In the genomic region with DNA sequence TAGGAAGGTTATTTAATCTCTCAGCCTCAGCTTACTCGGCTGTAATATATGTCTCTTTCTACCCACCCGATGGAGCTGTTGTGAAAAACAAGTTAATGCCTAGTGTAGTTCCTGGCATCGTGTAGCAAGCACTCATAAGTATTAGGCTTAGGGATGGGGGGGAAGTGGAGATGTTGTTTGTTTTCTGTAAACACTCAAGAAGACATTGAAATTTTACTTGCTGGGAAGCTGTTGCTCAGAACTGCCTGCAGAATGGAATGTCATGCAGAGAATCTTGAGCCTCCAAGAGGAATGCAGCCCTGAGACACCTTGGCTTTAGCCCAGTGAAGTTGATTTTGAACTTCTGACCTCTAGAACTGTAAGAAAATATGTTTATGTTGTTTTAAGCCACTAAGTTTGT, we compare ENCODE assay signal across 15 cellular contexts. TPM values are rescaled to one million over a fixed set of nuclear protein-coding genes. Genes with fewer than 3 reads are reported as not detected.
DNase-seq lines count a peak whose midpoint lies in the region; ATAC-seq and TF ChIP-seq lines count a peak whose summit lies in the region.
"Had no signal": no experiment of that assay in that cellular context is flagged by ENCODE, and none has a peak within 500 bp of the region (broad histone marks: within the 10 kb centered on the region; RNA-seq: fewer than 3 reads in every experiment).

No MANE protein-coding gene starts in this region.

- ATAC-seq in Right ventricle myocardium superior (ENCODE audit: poor library complexity), result peak; percentile 25
- peak; percentile 67 for ATAC-seq in upper lobe of right lung
- ATAC-seq in activated CD4-positive, CD25-positive, alpha-beta regulatory T cell treated with anti-CD3 and anti-CD28 coated beads, Interleukin-2, amount 50 U/mL, for 24 hours, result no peak
- ATAC-seq: GM12878 had no signal

- BruUV-seq in PC-9 (replicated peaks; lab: Mats Ljungman, UMichigan), result no TSS peak

- CTCF ChIA-PET in PC-9 (lab: Charles Lee), result no interaction called here

- 0 out of 2 replicates have a peak, but pooled peaks cover 15% of the 10 kb centered on the region for H3F3A ChIP-seq in PC-9 (ENCODE audit: insufficient read depth, low read depth)

- peak overlapping the region; percentile 29 for H3K4me2 ChIP-seq in PC-9
- H3K4me2 ChIP-seq in hepatocyte, result no peak overlapping the region

- no peaks in the 10 kb centered on the region for H3K79me2 ChIP-seq in PC-9 (ENCODE audit: low read depth)
- no peaks in the 10 kb centered on the region for H3K79me2 ChIP-seq in hepatocyte
- H3K79me2 ChIP-seq: parathyroid adenoma had no signal

- no peak overlapping the region for H3K27ac ChIP-seq in right atrium auricular region
- H3K27ac ChIP-seq in PC-9, result peak overlapping the region; percentile 33; the same call in 1 of the 2 replicates
- no peak overlapping the region for H3K27ac ChIP-seq in hepatocyte
- H3K27ac ChIP-seq in upper lobe of right lung, result no peak overlapping the region
- no peak overlapping the region for H3K27ac ChIP-seq in coronary artery
- H3K27ac ChIP-seq: parathyroid adenoma had no signal

- POLR2A ChIA-PET in PC-9 (lab: Charles Lee; ENCODE audit: unreplicated experiment), result interaction anchor here (0.6 kb wide), 2 partner anchors 38 to 194 kb away, joined by 3 to 5 read pairs; no protein-coding TSS in a partner anchor

- H3K4me3 ChIP-seq in right atrium auricular region (no peak overlapping the region), PC-9 (no peak overlapping the region), hepatocyte (no peak overlapping the region), upper lobe of right lung (no peak overlapping the region), coronary artery (no peak overlapping the region)
- H3K4me3 ChIP-seq: GM12878 had no signal

- no peaks in the 10 kb centered on the region for H4K20me1 ChIP-seq in PC-9 (ENCODE audit: insufficient read depth)
- no peaks in the 10 kb centered on the region for H4K20me1 ChIP-seq in hepatocyte (ENCODE audit: insufficient read depth, poor library complexity, severe bottlenecking)

- no peak for DNase-seq in Right ventricle myocardium superior
- DNase-seq in right atrium auricular region (ENCODE audit: low spot score), result no peak
- DNase-seq in PC-9, result peak; percentile 56 to 83
- DNase-seq in hepatocyte (ENCODE audit: low spot score), result peak; percentile 48
- DNase-seq in upper lobe of right lung, result no peak
- DNase-seq in UCSD-AML1 (lab: John Stamatoyannopoulos, UW; ENCODE audit: unreplicated experiment), result no peak
- no peak for DNase-seq in coronary artery (ENCODE audit: low spot score)
- DNase-seq: activated CD4-positive, alpha-beta T cell treated with anti-CD3 and anti-CD28 coated beads for 4 hours; activated T-cell treated with anti-CD3 and anti-CD28 coated beads, Interleukin-2, amount 50 U/mL, for 1 hour; cortex of kidney; midbrain; NCI-H446 treated with DMSO at 0.1 percent for 48 hours had no signal

- H3K4me1 ChIP-seq in right atrium auricular region, result peaks cover 0 to 10% of the 10 kb centered on the region in 2 donors
- H3K4me1 ChIP-seq in PC-9 (replicated peaks; ENCODE audit: insufficient read depth), result peaks cover 38% of the 10 kb centered on the region
- H3K4me1 ChIP-seq in hepatocyte (ENCODE audit: insufficient read depth), result no peaks in the 10 kb centered on the region
- no peaks in the 10 kb centered on the region for H3K4me1 ChIP-seq in upper lobe of right lung
- H3K4me1 ChIP-seq: parathyroid adenoma had no signal

- H3K9me2 ChIP-seq in PC-9 (ENCODE audit: insufficient read depth) (no peaks in the 10 kb centered on the region), hepatocyte (replicated peaks; ENCODE audit: insufficient read depth) (no peaks in the 10 kb centered on the region)

- intact Hi-C loops in Right ventricle myocardium superior (cut with DNase I), result no loop called here
- intact Hi-C loops in PC-9 (cut with micrococcal nuclease; ENCODE audit: unreplicated experiment), result loop anchor here (5.0 kb wide), 1 partner anchor 85 kb away; no protein-coding TSS in a partner anchor
- intact Hi-C loops in upper lobe of right lung (cut with DNase I), result no loop called here

- no peaks in the 10 kb centered on the region for H3K27me3 ChIP-seq in right atrium auricular region
- no peaks in the 10 kb centered on the region for H3K27me3 ChIP-seq in PC-9 (ENCODE audit: insufficient read depth, low read depth)
- no peaks in the 10 kb centered on the region for H3K27me3 ChIP-seq in hepatocyte
- H3K27me3 ChIP-seq in upper lobe of right lung, result no peaks in the 10 kb centered on the region

- TF ChIP-seq CTCF in right atrium auricular region (IDR thresholded peaks at IDR 0.05) (no peak), PC-9 (conservative IDR thresholded peaks at IDR 0.05) (no peak), hepatocyte (IDR thresholded peaks at IDR 0.05; ENCODE audit: poor library complexity) (no peak), upper lobe of right lung (IDR thresholded peaks at IDR 0.05) (no peak), coronary artery (IDR thresholded peaks at IDR 0.05) (no peak)

- 43% methylated on average over 3 of the region's 3 CpGs for WGBS in hepatocyte (ENCODE audit: low lambda C conversion rate, missing lambda C conversion rate)

- H2AFZ ChIP-seq in PC-9 (no peak overlapping the region), hepatocyte (no peak overlapping the region)
- H2AFZ ChIP-seq: parathyroid adenoma had no signal

- H3K9me3 ChIP-seq in right atrium auricular region (no peaks in the 10 kb centered on the region), PC-9 (ENCODE audit: insufficient read depth, low read depth) (no peaks in the 10 kb centered on the region), hepatocyte (ENCODE audit: low read depth) (no peaks in the 10 kb centered on the region), upper lobe of right lung (no peaks in the 10 kb centered on the region)

- no peaks in the 10 kb centered on the region for H3K36me3 ChIP-seq in right atrium auricular region
- H3K36me3 ChIP-seq in PC-9 (ENCODE audit: low read depth), result no peaks in the 10 kb centered on the region
- H3K36me3 ChIP-seq in hepatocyte (replicated peaks; ENCODE audit: insufficient read depth, low read depth), result no peaks in the 10 kb centered on the region
- no peaks in the 10 kb centered on the region for H3K36me3 ChIP-seq in upper lobe of right lung

RNA-seq across cellular contexts. Expression of a gene that starts 53.6 kb away (rescaled TPM):
- total RNA-seq in Right ventricle myocardium superior (27.2 TPM), right atrium auricular region (10 to 100 TPM; 34.3 to 72.4 TPM), PC-9 (2021) (24.4 and 29.3 TPM in 2 replicates), hepatocyte (65.4 and 82.2 TPM in 2 replicates), upper lobe of right lung (32.8 TPM)
- 12.3 and 14.4 TPM in 2 replicates for polyA plus RNA-seq in hepatocyte

RNA-seq across cellular contexts. Expression of a gene that starts 53.6 kb away (rescaled TPM):
- total RNA-seq in Right ventricle myocardium superior, result 29.6 TPM
- total RNA-seq in right atrium auricular region, result 10 to 100 TPM; 11.1 to 18.5 TPM
- total RNA-seq in PC-9 (2021), result 17.1 and 18.9 TPM in 2 replicates
- 19.7 and 22.8 TPM in 2 replicates for total RNA-seq in hepatocyte
- 12.0 and 13.0 TPM in 2 replicates for polyA plus RNA-seq in hepatocyte
- 37.4 TPM for total RNA-seq in upper lobe of right lung

Comparison
In these comparisons a context has a peak if more than half of its experiments do, and no peak if none do; other contexts are left out.
1. ATAC-seq: peak in Right ventricle myocardium superior (single experiment) and upper lobe of right lung (single experiment); none in activated CD4-positive, CD25-positive, alpha-beta regulatory T cell treated with anti-CD3 and anti-CD28 coated beads, Interleukin-2, amount 50 U/mL, for 24 hours (0 of 2).
2. DNase-seq: peak in PC-9 (2 of 2) and hepatocyte (single experiment); none in Right ventricle myocardium superior (single experiment), right atrium auricular region (single experiment), upper lobe of right lung (single experiment), UCSD-AML1 (single experiment) and coronary artery (single experiment).